ENCODE assay signal across 2 cellular contexts in genomic region chr14:77822307-77822706, GRCh38.
TF ChIP-seq lines count a peak whose summit lies in the region.

No MANE protein-coding gene starts in this region.

TF ChIP-seq in GM23338, 12 proteins besides CTCF, POLR2A, EP300 and RAD21:
- TF ChIP-seq STAT1 (IDR thresholded peaks at IDR 0.05; ENCODE audit: unreplicated experiment): no peak
- TF ChIP-seq REST (IDR thresholded peaks at IDR 0.05; ENCODE audit: unreplicated experiment): no peak
- no peak for TF ChIP-seq ZNF114 (CRISPR knock-in tag; IDR thresholded peaks at IDR 0.05)
- TF ChIP-seq, protein P1, sequence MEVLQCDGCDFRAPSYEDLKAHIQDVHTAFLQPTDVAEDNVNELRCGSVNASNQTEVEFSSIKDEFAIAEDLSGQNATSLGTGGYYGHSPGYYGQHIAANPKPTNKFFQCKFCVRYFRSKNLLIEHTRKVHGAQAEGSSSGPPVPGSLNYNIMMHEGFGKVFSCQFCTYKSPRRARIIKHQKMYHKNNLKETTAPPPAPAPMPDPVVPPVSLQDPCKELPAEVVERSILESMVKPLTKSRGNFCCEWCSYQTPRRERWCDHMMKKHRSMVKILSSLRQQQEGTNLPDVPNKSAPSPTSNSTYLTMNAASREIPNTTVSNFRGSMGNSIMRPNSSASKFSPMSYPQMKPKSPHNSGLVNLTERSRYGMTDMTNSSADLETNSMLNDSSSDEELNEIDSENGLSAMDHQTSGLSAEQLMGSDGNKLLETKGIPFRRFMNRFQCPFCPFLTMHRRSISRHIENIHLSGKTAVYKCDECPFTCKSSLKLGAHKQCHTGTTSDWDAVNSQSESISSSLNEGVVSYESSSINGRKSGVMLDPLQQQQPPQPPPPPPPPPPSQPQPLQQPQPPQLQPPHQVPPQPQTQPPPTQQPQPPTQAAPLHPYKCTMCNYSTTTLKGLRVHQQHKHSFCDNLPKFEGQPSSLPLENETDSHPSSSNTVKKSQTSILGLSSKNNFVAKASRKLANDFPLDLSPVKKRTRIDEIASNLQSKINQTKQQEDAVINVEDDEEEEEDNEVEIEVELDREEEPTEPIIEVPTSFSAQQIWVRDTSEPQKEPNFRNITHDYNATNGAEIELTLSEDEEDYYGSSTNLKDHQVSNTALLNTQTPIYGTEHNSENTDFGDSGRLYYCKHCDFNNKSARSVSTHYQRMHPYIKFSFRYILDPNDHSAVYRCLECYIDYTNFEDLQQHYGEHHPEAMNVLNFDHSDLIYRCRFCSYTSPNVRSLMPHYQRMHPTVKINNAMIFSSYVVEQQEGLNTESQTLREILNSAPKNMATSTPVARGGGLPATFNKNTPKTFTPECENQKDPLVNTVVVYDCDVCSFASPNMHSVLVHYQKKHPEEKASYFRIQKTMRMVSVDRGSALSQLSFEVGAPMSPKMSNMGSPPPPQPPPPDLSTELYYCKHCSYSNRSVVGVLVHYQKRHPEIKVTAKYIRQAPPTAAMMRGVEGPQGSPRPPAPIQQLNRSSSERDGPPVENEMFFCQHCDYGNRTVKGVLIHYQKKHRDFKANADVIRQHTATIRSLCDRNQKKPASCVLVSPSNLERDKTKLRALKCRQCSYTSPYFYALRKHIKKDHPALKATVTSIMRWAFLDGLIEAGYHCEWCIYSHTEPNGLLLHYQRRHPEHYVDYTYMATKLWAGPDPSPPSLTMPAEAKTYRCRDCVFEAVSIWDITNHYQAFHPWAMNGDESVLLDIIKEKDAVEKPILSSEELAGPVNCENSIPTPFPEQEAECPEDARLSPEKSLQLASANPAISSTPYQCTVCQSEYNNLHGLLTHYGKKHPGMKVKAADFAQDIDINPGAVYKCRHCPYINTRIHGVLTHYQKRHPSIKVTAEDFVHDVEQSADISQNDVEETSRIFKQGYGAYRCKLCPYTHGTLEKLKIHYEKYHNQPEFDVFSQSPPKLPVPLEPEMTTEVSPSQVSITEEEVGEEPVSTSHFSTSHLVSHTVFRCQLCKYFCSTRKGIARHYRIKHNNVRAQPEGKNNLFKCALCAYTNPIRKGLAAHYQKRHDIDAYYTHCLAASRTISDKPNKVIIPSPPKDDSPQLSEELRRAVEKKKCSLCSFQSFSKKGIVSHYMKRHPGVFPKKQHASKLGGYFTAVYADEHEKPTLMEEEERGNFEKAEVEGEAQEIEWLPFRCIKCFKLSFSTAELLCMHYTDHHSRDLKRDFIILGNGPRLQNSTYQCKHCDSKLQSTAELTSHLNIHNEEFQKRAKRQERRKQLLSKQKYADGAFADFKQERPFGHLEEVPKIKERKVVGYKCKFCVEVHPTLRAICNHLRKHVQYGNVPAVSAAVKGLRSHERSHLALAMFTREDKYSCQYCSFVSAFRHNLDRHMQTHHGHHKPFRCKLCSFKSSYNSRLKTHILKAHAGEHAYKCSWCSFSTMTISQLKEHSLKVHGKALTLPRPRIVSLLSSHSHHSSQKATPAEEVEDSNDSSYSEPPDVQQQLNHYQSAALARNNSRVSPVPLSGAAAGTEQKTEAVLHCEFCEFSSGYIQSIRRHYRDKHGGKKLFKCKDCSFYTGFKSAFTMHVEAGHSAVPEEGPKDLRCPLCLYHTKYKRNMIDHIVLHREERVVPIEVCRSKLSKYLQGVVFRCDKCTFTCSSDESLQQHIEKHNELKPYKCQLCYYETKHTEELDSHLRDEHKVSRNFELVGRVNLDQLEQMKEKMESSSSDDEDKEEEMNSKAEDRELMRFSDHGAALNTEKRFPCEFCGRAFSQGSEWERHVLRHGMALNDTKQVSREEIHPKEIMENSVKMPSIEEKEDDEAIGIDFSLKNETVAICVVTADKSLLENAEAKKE (CRISPR knock-in tag; IDR thresholded peaks at IDR 0.05): no peak
- TF ChIP-seq JUNB (IDR thresholded peaks at IDR 0.05; ENCODE audit: unreplicated experiment): no peak
- TF ChIP-seq CREB1 (CRISPR knock-in tag; IDR thresholded peaks at IDR 0.05; ENCODE audit: low read depth): no peak
- no peak for TF ChIP-seq EZH2phosphoT487 (IDR thresholded peaks at IDR 0.05; ENCODE audit: unreplicated experiment)
- no peak for TF ChIP-seq POLR2AphosphoS5 (IDR thresholded peaks at IDR 0.05; ENCODE audit: low read depth)
- TF ChIP-seq ETS1 (IDR thresholded peaks at IDR 0.05): no peak
- TF ChIP-seq NANOG (IDR thresholded peaks at IDR 0.05; ENCODE audit: borderline replicate concordance): no peak
- TF ChIP-seq ZNF331 (CRISPR knock-in tag; IDR thresholded peaks at IDR 0.05; ENCODE audit: low read depth): no peak
- no peak for TF ChIP-seq EZH2 (IDR thresholded peaks at IDR 0.05; ENCODE audit: low read depth, unreplicated experiment)
TF ChIP-seq in GM23338: peak in this region for 0.

TF ChIP-seq in K562, 482 proteins besides CTCF, POLR2A, EP300 and RAD21:
- TF ChIP-seq SP2 (IDR thresholded peaks at IDR 0.05; ENCODE audit: extremely low read depth, low read depth, low read length, poor library complexity, severe bottlenecking) (no peak), NR2C1 (IDR thresholded peaks at IDR 0.05) (no peak), NR2C1 (tag; IDR thresholded peaks at IDR 0.05) (peak; percentile 22; the same call in 1 of the 2 replicates), HMBOX1 (IDR thresholded peaks at IDR 0.05) (0 out of 2 replicates have a peak, but pooled peaks have one; percentile 36), BCOR (IDR thresholded peaks at IDR 0.05) (no peak), ZNF79 (CRISPR knock-in tag; IDR thresholded peaks at IDR 0.05; ENCODE audit: low read depth) (no peak), DNMT1 (IDR thresholded peaks at IDR 0.05) (no peak), CREM (IDR thresholded peaks at IDR 0.05; ENCODE audit: low read depth) (0 out of 2 replicates have a peak, but pooled peaks have one; percentile 4), CBX1 (IDR thresholded peaks at IDR 0.05; ENCODE audit: low read depth) (no peak), SETDB1 (IDR thresholded peaks at IDR 0.05; ENCODE audit: low read length) (no peak), POLR2G (IDR thresholded peaks at IDR 0.05; ENCODE audit: low read depth, low read length) (no peak), RREB1 (CRISPR knock-in tag; IDR thresholded peaks at IDR 0.05) (no peak), EGR1 (conservative IDR thresholded peaks at IDR 0.05) (peak; percentile 51), PHF8 (IDR thresholded peaks at IDR 0.05; ENCODE audit: borderline replicate concordance, low read length) (no peak), PTRF (tag; IDR thresholded peaks at IDR 0.05) (no peak)
